Comparison of ENCODE assay signal across 9 cellular contexts in genomic region chr7:15498465-15498864, GRCh38.
"Had no signal": no experiment of that assay in that cellular context is flagged by ENCODE, and none has a peak within 500 bp of the region (broad histone marks: within the 10 kb centered on the region; RNA-seq: fewer than 3 reads in every experiment).

No MANE protein-coding gene starts in this region.

- H3K27ac ChIP-seq: HL-60 had no signal

- H3K4me1 Mint-ChIP-seq: GM23338, IgD-negative memory B cell had no signal

- H3K27me3 Mint-ChIP-seq: IgD-negative memory B cell had no signal

- H3K36me3 ChIP-seq: HAP-1 had no signal

- H3K27ac Mint-ChIP-seq: GM23338, IgD-negative memory B cell had no signal

- H3K9me3 Mint-ChIP-seq: GM23338 had no signal

- H3K4me2 ChIP-seq: GM23338 had no signal

- H3K36me3 Mint-ChIP-seq: IgD-negative memory B cell had no signal

- DNase-seq: H7, KBM-7 had no signal

- H3K9me3 ChIP-seq: HAP-1 had no signal

- H3K4me3 Mint-ChIP-seq: GM23338, IgD-negative memory B cell had no signal

- ATAC-seq: GM23338, HCT116, HepG2 had no signal

- FAIRE-seq: H1, HepG2 had no signal

- H2AFZ ChIP-seq: GM23338 had no signal

- H3K4me3 ChIP-seq: GM23338, HAP-1 had no signal

- H3K4me1 ChIP-seq: HAP-1 had no signal
